8 cellular contexts compared by ENCODE assay signal in genomic region chr16:9090101-9090959, GRCh38. TPM values are rescaled to one million over a fixed set of nuclear protein-coding genes. Genes with fewer than 3 reads are reported as not detected.
DNase-seq lines count a peak whose midpoint lies in the region; ATAC-seq and TF ChIP-seq lines count a peak whose summit lies in the region.

No MANE protein-coding gene starts in this region.

- no peak for ATAC-seq in HG03521 (IDR thresholded peaks at IDR 0.05; ENCODE audit: unreplicated experiment)

- H3K4me2 ChIP-seq in Karpas-422 (ENCODE audit: low read depth, low read length, poor library complexity, severe bottlenecking) = peak overlapping the region; percentile 89

- no peaks in the 10 kb centered on the region for H3K9me3 ChIP-seq in Karpas-422 (ENCODE audit: low read length)
- no peaks in the 10 kb centered on the region for H3K9me3 ChIP-seq in mucosa of stomach (ENCODE audit: control insufficient read depth, low read length)

- H3K4me1 ChIP-seq in Karpas-422 (ENCODE audit: low read length) = peaks cover 33% of the 10 kb centered on the region
- H3K4me1 ChIP-seq in mucosa of stomach (ENCODE audit: control insufficient read depth, insufficient read depth, low read length) = peaks cover 15% of the 10 kb centered on the region

- H3K4me3 ChIP-seq in Karpas-422 (ENCODE audit: low read length) = peak overlapping the region; percentile 74
- H3K4me3 ChIP-seq in epithelial cell of esophagus (ENCODE audit: low read length) = peak overlapping the region; percentile 72
- peak overlapping the region; percentile 57 for H3K4me3 ChIP-seq in mucosa of stomach (ENCODE audit: low read length)

- TF ChIP-seq CTCF in epithelial cell of esophagus (IDR thresholded peaks at IDR 0.05; ENCODE audit: insufficient read depth, low read depth, low read length, missing control alignments) = no peak

- H3K27me3 ChIP-seq in Karpas-422 (ENCODE audit: low read length) (no peaks in the 10 kb centered on the region), mucosa of stomach (ENCODE audit: control insufficient read depth, insufficient read depth, low read length) (no peaks in the 10 kb centered on the region)

- peaks cover 21% of the 10 kb centered on the region for H4K20me1 ChIP-seq in Karpas-422 (ENCODE audit: insufficient read depth, low read depth, low read length)

- peaks cover 36% of the 10 kb centered on the region for H3K79me2 ChIP-seq in Karpas-422 (ENCODE audit: low read length)

- peaks cover 20% of the 10 kb centered on the region; the same call in 1 of the 2 replicates for H3K36me3 ChIP-seq in Karpas-422 (ENCODE audit: insufficient read depth, low read length)
- H3K36me3 ChIP-seq in mucosa of stomach (ENCODE audit: control insufficient read depth, insufficient read depth, low read length) = no peaks in the 10 kb centered on the region

- peak overlapping the region; percentile 55; the same call in 1 of the 2 replicates for H3K27ac ChIP-seq in Karpas-422 (ENCODE audit: low read length)
- H3K27ac ChIP-seq in substantia nigra (ENCODE audit: low read depth, low read length, poor library complexity, severe bottlenecking) = peak overlapping the region; percentile 76

- peak overlapping the region; percentile 87 for H2AFZ ChIP-seq in Karpas-422 (ENCODE audit: low read length)

- H3K9ac ChIP-seq in Karpas-422 (ENCODE audit: low read length) (peak overlapping the region; percentile 81), mucosa of stomach (ENCODE audit: low read length) (peak overlapping the region; percentile 77)

- DNase-seq in Ammon's horn (ENCODE audit: low spot score) (peak; percentile 25), Karpas-422 (no peak), activated T-cell treated with anti-CD3 and anti-CD28 coated beads for 1 hour (ENCODE audit: low read depth) (peak; percentile 10), epithelial cell of esophagus (ENCODE audit: low read depth) (no peak), substantia nigra (lab: John Stamatoyannopoulos, UW) (peak in 40 of 49 donors; percentile 10 to 58 (median 32)), DMS153 (lab: John Stamatoyannopoulos, UW) (no peak)

- no peaks in the 10 kb centered on the region for H3K9me2 ChIP-seq in Karpas-422 (replicated peaks; ENCODE audit: insufficient read depth, low read length)

RNA-seq across cellular contexts. Expression of gene HAPSTR1, which starts 1.1 kb away (rescaled TPM):
- 45.1 and 51.2 TPM in 2 replicates for total RNA-seq in Karpas-422 (2014; rRNA removed; shearing (Covaris generic); ENCODE audit: low replicate concordance)

Comparison
In these comparisons a context has a peak if more than half of its experiments do, and no peak if none do; other contexts are left out.
1. DNase-seq: peak in Ammon's horn (single experiment), activated T-cell treated with anti-CD3 and anti-CD28 coated beads for 1 hour (single experiment) and substantia nigra (40 of 49); none in Karpas-422 (single experiment), epithelial cell of esophagus (single experiment) and DMS153 (single experiment).
2. Peak in every context shown above with its lines, with median percentiles within 50 percentile points of each other: H3K4me3 ChIP-seq.